8 cellular contexts compared by ENCODE assay signal in genomic region chr12:79547735-79548347, GRCh38.
DNase-seq lines count a peak whose midpoint lies in the region; ATAC-seq and TF ChIP-seq lines count a peak whose summit lies in the region.

No MANE protein-coding gene starts in this region.

- no peak for TF ChIP-seq EP300 in tibial nerve (IDR thresholded peaks at IDR 0.05)

- peak; percentile 29 for DNase-seq in CD1c-positive myeloid dendritic cell (ENCODE audit: extremely low spot score)
- DNase-seq in NCI-H460 (ENCODE audit: extremely low read depth, low read depth), result peak; percentile 76
- no peak for DNase-seq in mammary epithelial cell
- DNase-seq in islet precursor cell, result peak; percentile 90
- DNase-seq in tibial nerve (ENCODE audit: low spot score in 2 of 2), result peak in 1 of 2 donors; percentile 61

- intact Hi-C loops in mammary epithelial cell (cut with micrococcal nuclease), result loop anchor here (1.0 to 5.0 kb wide), 7 partner anchors 87 to 387 kb away; partner anchors contain the start of gene PPP1R12A

- CTCF ChIA-PET in mammary epithelial cell (lab: Charles Lee; ENCODE audit: low non-redundant PET), result interaction anchor here (0.5 to 1.8 kb wide), 10 partner anchors 39 to 619 kb away, joined by 3 to 9 read pairs (median 4); partner anchors contain the start of gene PAWR

- peak; percentile 55 to 72 for TF ChIP-seq CTCF in mammary epithelial cell (conservative IDR thresholded peaks at IDR 0.05 in 1 of 2, IDR thresholded peaks at IDR 0.05 in 1 of 2; ENCODE audit: extremely low read depth in 1 of 2, insufficient read depth in 1 of 2, low read depth in 1 of 2, low read length in 2 of 2)
- peak; percentile 51 to 69 (median 57) for TF ChIP-seq CTCF in tibial nerve (IDR thresholded peaks at IDR 0.05)

- H3K36me3 ChIP-seq in mammary epithelial cell (ENCODE audit: insufficient read depth, low read length) (no peaks in the 10 kb centered on the region), tibial nerve (no peaks in the 10 kb centered on the region)

- H4K20me1 ChIP-seq in mammary epithelial cell (ENCODE audit: insufficient read depth, low read length), result no peaks in the 10 kb centered on the region

- 2% methylated on average over 5 of the region's 5 CpGs for WGBS in mammary epithelial cell (ENCODE audit: low coverage, missing lambda C conversion rate)
- 15 to 17% methylated on average over 5 of the region's 5 CpGs for WGBS in tibial nerve, 2 donors

- in situ Hi-C loops in mammary epithelial cell (cut with MboI; ENCODE audit: low sequenced_read_pairs in 2 of 2), result loop anchor here in 1 of 2 donors (25.0 kb wide), 1 partner anchor 136 kb away; no protein-coding TSS in a partner anchor

- peak; percentile 83 for ATAC-seq in GM18502 (IDR thresholded peaks at IDR 0.05; ENCODE audit: poor library complexity, unreplicated experiment)
- ATAC-seq in HG03064 (IDR thresholded peaks at IDR 0.05; ENCODE audit: low read depth, unreplicated experiment), result peak; percentile 67
- no peak for ATAC-seq in GM18873 (IDR thresholded peaks at IDR 0.05; ENCODE audit: low FRiP score, unreplicated experiment)

- H3K4me2 ChIP-seq in mammary epithelial cell (ENCODE audit: insufficient read depth, low read depth, low read length), result peak overlapping the region; percentile 76

- peak overlapping the region in 1 of 3 experiments; percentile 9 for H3K4me3 ChIP-seq in mammary epithelial cell (replicated peaks in 1 of 3; ENCODE audit: insufficient read depth in 1 of 3, low read depth in 2 of 3, low read length in 3 of 3)
- H3K4me3 ChIP-seq in tibial nerve, result no peak overlapping the region

- peak overlapping the region; percentile 90 for H3K27ac ChIP-seq in mammary epithelial cell (ENCODE audit: insufficient read depth, low read depth, low read length)
- peak overlapping the region in 3 of 4 donors; percentile 43 to 49 (median 46) for H3K27ac ChIP-seq in tibial nerve

- H3K9me3 ChIP-seq in mammary epithelial cell (replicated peaks; ENCODE audit: insufficient read depth, low read length) (peaks cover 12% of the 10 kb centered on the region), tibial nerve (no peaks in the 10 kb centered on the region)

- peaks cover 35% of the 10 kb centered on the region for H3K4me1 ChIP-seq in mammary epithelial cell (ENCODE audit: insufficient read depth, low read length)
- peaks cover 0 to 21% (median 3%) of the 10 kb centered on the region in 4 donors for H3K4me1 ChIP-seq in tibial nerve

- H3K9ac ChIP-seq in mammary epithelial cell (ENCODE audit: insufficient read depth, low read length), result peak overlapping the region; percentile 53

- no peak for TF ChIP-seq POLR2A in tibial nerve (IDR thresholded peaks at IDR 0.05)

- H2AFZ ChIP-seq in mammary epithelial cell (ENCODE audit: low read depth, low read length), result peak overlapping the region; percentile 2

- H3K27me3 ChIP-seq in mammary epithelial cell (ENCODE audit: insufficient read depth, low read length), result no peaks in the 10 kb centered on the region
- no peaks in the 10 kb centered on the region for H3K27me3 ChIP-seq in tibial nerve

- BruUV-seq in mammary epithelial cell (replicated peaks; lab: Mats Ljungman, UMichigan), result TSS peak; percentile 32

- no peaks in the 10 kb centered on the region for H3K79me2 ChIP-seq in mammary epithelial cell (ENCODE audit: insufficient read depth, low read length)

- dilution Hi-C loops in mammary epithelial cell (cut with HindIII; ENCODE audit: low sequenced_read_pairs), result no loop called here
